18 cellular contexts compared by ENCODE assay signal in the genomic region with DNA sequence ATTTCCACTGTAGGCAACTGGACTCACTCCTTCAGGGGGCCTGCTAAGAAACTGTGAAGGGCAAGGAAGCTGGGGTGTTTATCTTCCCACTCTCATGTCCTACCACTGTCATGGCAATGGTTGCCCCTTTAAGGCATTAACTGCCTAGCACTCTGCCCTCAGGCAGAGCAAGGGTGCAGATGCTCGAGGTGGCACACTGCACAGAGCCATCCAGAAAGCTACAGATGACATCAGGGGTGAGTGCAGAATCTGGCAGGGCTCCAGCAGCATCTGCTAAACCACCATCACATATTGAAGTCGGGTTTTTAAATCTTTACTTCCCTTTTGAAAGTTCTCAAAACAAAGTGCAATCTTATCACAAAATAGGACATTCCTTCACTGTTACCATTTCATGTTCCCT.
DNase-seq lines count a peak whose midpoint lies in the region; ATAC-seq and TF ChIP-seq lines count a peak whose summit lies in the region.
"Had no signal": no experiment of that assay in that cellular context is flagged by ENCODE, and none has a peak within 500 bp of the region (broad histone marks: within the 10 kb centered on the region; RNA-seq: fewer than 3 reads in every experiment).

No MANE protein-coding gene starts in this region.

- no peak overlapping the region for H3K27ac ChIP-seq in neural progenitor cell
- H3K27ac ChIP-seq: adrenal gland, Peyer's patch had no signal

- H2AFZ ChIP-seq in neural progenitor cell (replicated peaks) = no peak overlapping the region

- no peak overlapping the region for H3K9ac ChIP-seq in neural progenitor cell

- H3K4me3 Mint-ChIP-seq in neural progenitor cell = no peak overlapping the region
- H3K4me3 Mint-ChIP-seq: activated T-cell treated with anti-CD3 and anti-CD28 coated beads, Interleukin-2, amount 50 U/mL, for 4 hours; central memory CD8-positive, alpha-beta T cell; nephron had no signal

- no peak overlapping the region for H3K27ac Mint-ChIP-seq in neural progenitor cell
- H3K27ac Mint-ChIP-seq: nephron had no signal

- H3K36me3 ChIP-seq in neural progenitor cell = no peaks in the 10 kb centered on the region
- H3K36me3 ChIP-seq: adrenal gland, HAP-1, Peyer's patch had no signal

- DNase-seq in NCI-H524 (lab: John Stamatoyannopoulos, UW) (peak; percentile 15 to 63), NCI-H524 treated with DMSO at 0.1 percent for 48 hours (lab: John Stamatoyannopoulos, UW) (no peak), NCI-H2171 treated with DMSO at 0.1 percent for 48 hours (lab: John Stamatoyannopoulos, UW) (peak; percentile 62), iris pigment epithelial cell (ENCODE audit: low read depth) (peak; percentile 26), neural progenitor cell (ENCODE audit: low spot score) (no peak), epidermal melanocyte (ENCODE audit: insufficient read length, low spot score) (no peak), DMS153 (lab: John Stamatoyannopoulos, UW) (no peak)
- DNase-seq: activated CD4-positive, alpha-beta T cell treated with anti-CD3 and anti-CD28 coated beads for 1 hour; activated T-cell treated with anti-CD3 and anti-CD28 coated beads, Interleukin-2, amount 50 U/mL, for 4 hours; COR-L47; NCI-H1436; NCI-H510A treated with DMSO at 0.1 percent for 48 hours; Peyer's patch had no signal

- H3K36me3 Mint-ChIP-seq in neural progenitor cell = no peaks in the 10 kb centered on the region

- H3K4me1 Mint-ChIP-seq in neural progenitor cell = peaks cover 28% of the 10 kb centered on the region
- H3K4me1 Mint-ChIP-seq: central memory CD8-positive, alpha-beta T cell had no signal

- no peaks in the 10 kb centered on the region for H3K9me3 Mint-ChIP-seq in neural progenitor cell
- H3K9me3 Mint-ChIP-seq: activated T-cell treated with anti-CD3 and anti-CD28 coated beads, Interleukin-2, amount 50 U/mL, for 4 hours; central memory CD8-positive, alpha-beta T cell; nephron had no signal

- H3K27me3 ChIP-seq in neural progenitor cell = no peaks in the 10 kb centered on the region
- H3K27me3 ChIP-seq: adrenal gland, Peyer's patch had no signal

- H3K79me2 ChIP-seq in neural progenitor cell (ENCODE audit: low read depth) = no peaks in the 10 kb centered on the region

- H3K4me2 ChIP-seq in neural progenitor cell = no peak overlapping the region

- peaks cover 9% of the 10 kb centered on the region for H3K4me1 ChIP-seq in neural progenitor cell

- no peaks in the 10 kb centered on the region for H3F3A ChIP-seq in neural progenitor cell (ENCODE audit: low read depth)

- no peak overlapping the region for H3K4me3 ChIP-seq in neural progenitor cell
- H3K4me3 ChIP-seq: adrenal gland, HAP-1, Peyer's patch had no signal

- TF ChIP-seq CTCF in neural progenitor cell (IDR thresholded peaks at IDR 0.05) = no peak

- H3K27me3 Mint-ChIP-seq in neural progenitor cell (ENCODE audit: insufficient read depth, low read depth) = peaks cover 2% of the 10 kb centered on the region

- H4K20me1 ChIP-seq in neural progenitor cell (ENCODE audit: low read depth) = no peaks in the 10 kb centered on the region

- H3K9me3 ChIP-seq in neural progenitor cell (ENCODE audit: low read depth) = no peaks in the 10 kb centered on the region
- H3K9me3 ChIP-seq: adrenal gland, HAP-1, Peyer's patch had no signal

- peak; percentile 52 for ATAC-seq in GM21717 (IDR thresholded peaks at IDR 0.05; ENCODE audit: unreplicated experiment)
- ATAC-seq: activated T-cell treated with anti-CD3 and anti-CD28 coated beads, Interleukin-2, amount 50 U/mL, for 4 hours had no signal

Comparison
In these comparisons a context has a peak if more than half of its experiments do, and no peak if none do; other contexts are left out.
1. DNase-seq: peak in NCI-H524 (2 of 2), NCI-H2171 treated with DMSO at 0.1 percent for 48 hours (single experiment) and iris pigment epithelial cell (single experiment); none in NCI-H524 treated with DMSO at 0.1 percent for 48 hours (single experiment), neural progenitor cell (single experiment), epidermal melanocyte (single experiment) and DMS153 (single experiment).